ENCODE assay signal across 30 cellular contexts in the genomic region with DNA sequence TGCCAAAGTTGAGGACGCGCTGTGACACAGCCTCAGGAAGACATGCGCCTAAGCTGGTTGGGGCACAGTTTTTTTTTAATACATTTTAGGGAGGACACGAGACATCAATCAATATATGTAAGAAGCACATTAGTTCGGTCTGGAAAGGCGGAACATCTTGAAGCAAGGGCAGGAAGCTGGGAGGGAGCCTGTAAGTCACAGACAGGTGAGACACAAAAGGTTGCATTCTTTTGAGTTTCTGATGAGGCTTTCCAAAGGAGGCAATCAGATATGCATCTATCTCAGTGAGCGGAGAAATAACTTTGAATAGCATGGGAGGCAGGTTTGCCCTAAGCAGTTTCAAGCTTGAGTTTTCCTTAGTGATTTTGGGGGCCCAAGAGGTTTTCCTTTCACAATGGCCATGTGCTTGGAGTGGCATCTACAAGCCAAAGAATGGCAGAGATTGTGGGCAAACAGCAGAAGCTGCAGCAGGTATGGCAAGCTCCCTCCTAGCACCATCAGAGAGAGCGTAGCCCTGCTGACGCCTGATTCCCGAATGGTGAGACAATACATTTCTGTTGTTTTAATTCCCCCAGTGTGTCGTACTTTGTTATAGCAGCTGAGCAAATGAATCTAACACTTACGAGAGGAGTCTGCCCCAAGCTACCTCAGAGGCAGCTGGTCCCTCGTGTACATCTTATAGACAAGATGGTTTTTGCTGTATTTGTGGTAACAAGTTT.
DNase-seq lines count a peak whose midpoint lies in the region; ATAC-seq and TF ChIP-seq lines count a peak whose summit lies in the region.
"Had no signal": no experiment of that assay in that cellular context is flagged by ENCODE, and none has a peak within 500 bp of the region (broad histone marks: within the 10 kb centered on the region; RNA-seq: fewer than 3 reads in every experiment).

No MANE protein-coding gene starts in this region.

- POLR2A ChIA-PET in GM10248 (lab: Yijun Ruan, JAX), result no interaction called here

- H3K4ac ChIP-seq in neuronal stem cell (ENCODE audit: low read length), result no peak overlapping the region

- no peak overlapping the region for H3K9ac ChIP-seq in neuronal stem cell (ENCODE audit: low read depth, low read length, poor library complexity)

- TF ChIP-seq CTCF in GM10248 (IDR thresholded peaks at IDR 0.05; ENCODE audit: control extremely low read depth, extremely low read depth, low read depth, missing control alignments), result no peak

- no peak overlapping the region for H3K23ac ChIP-seq in neuronal stem cell (ENCODE audit: low read depth, low read length, poor library complexity)

- no peak overlapping the region for H3K14ac ChIP-seq in neuronal stem cell (ENCODE audit: low read length)

- no peak for ATAC-seq in GM21717 (IDR thresholded peaks at IDR 0.05; ENCODE audit: unreplicated experiment)
- ATAC-seq: activated CD4-positive, CD25-positive, alpha-beta regulatory T cell treated with anti-CD3 and anti-CD28 coated beads, Interleukin-2, amount 50 U/mL, for 24 hours; heart right ventricle; lower lobe of right lung; pancreas; stimulated activated memory B cell treated with anti-CD40 and anti-IgM and Interleukin-4, amounts not matched to agents 10 μg/mL and 1 μg/mL and 100 μg/mL, for 72 hours had no signal

- H3K79me1 ChIP-seq in neuronal stem cell (ENCODE audit: low read depth, low read length), result no peaks in the 10 kb centered on the region

- H4K91ac ChIP-seq in neuronal stem cell (ENCODE audit: low read depth, low read length, poor library complexity), result no peak overlapping the region

- no peaks in the 10 kb centered on the region for H3K4me1 ChIP-seq in neuronal stem cell (ENCODE audit: control insufficient read depth in 2 of 2, insufficient read depth in 1 of 2, low read depth in 1 of 2, low read length in 2 of 2)
- H3K4me1 ChIP-seq: heart right ventricle, lower lobe of right lung, pancreas, Peyer's patch, upper lobe of left lung had no signal

- no peak overlapping the region for H3K4me3 ChIP-seq in neuronal stem cell (ENCODE audit: low read length in 2 of 2)
- H3K4me3 ChIP-seq: heart right ventricle, lower lobe of right lung, pancreas, Peyer's patch, SK-N-MC, skin epidermis, upper lobe of left lung had no signal

- no peak overlapping the region for H2BK15ac ChIP-seq in neuronal stem cell (ENCODE audit: low read length)

- no peaks in the 10 kb centered on the region for H3K36me3 ChIP-seq in neuronal stem cell (replicated peaks in 1 of 2; ENCODE audit: control insufficient read depth in 2 of 2, insufficient read depth in 2 of 2, low read length in 2 of 2)
- H3K36me3 ChIP-seq: heart right ventricle, lower lobe of right lung, pancreas, Peyer's patch, upper lobe of left lung had no signal

- CTCF ChIA-PET in GM10248 (lab: Yijun Ruan, JAX), result no interaction called here

- peak overlapping the region; percentile 44 for H3K27ac ChIP-seq in epithelial cell of prostate
- no peak overlapping the region for H3K27ac ChIP-seq in neuronal stem cell (replicated peaks; ENCODE audit: low read length)
- H3K27ac ChIP-seq: 22Rv1, C4-2B, heart right ventricle, lower lobe of right lung, pancreas, Peyer's patch, SK-N-MC, upper lobe of left lung had no signal

- no peak overlapping the region for H2AK5ac ChIP-seq in neuronal stem cell (ENCODE audit: low read depth, low read length)

- no peak overlapping the region for H2BK5ac ChIP-seq in neuronal stem cell (ENCODE audit: low read length)

- peak; percentile 13 for DNase-seq in DMS53 (lab: John Stamatoyannopoulos, UW)
- DNase-seq in DMS53 treated with DMSO at 0.1 percent for 48 hours (lab: John Stamatoyannopoulos, UW; ENCODE audit: unreplicated experiment), result no peak
- DNase-seq in NCI-H1930 (lab: John Stamatoyannopoulos, UW), result peak; percentile 36 to 48
- DNase-seq in epithelial cell of prostate (ENCODE audit: low read depth, low spot score), result no peak
- DNase-seq in neuronal stem cell (ENCODE audit: low spot score), result no peak
- DNase-seq in GM10248 (ENCODE audit: extremely low spot score), result no peak
- DNase-seq in activated CD8-positive, alpha-beta memory T cell treated with anti-CD3 and anti-CD28 coated beads, Interleukin-2, amount 50 U/mL, for 4 hours, result no peak
- DNase-seq: activated CD4-positive, alpha-beta T cell treated with anti-CD3 and anti-CD28 coated beads, Interleukin-2, amount 50 U/mL, for 48 hours; activated naive CD4-positive, alpha-beta T cell treated with anti-CD3 and anti-CD28 coated beads for 36 hours; central memory CD4-positive, alpha-beta T cell; cortex of kidney; DND-41; foreskin melanocyte; heart right ventricle; lower lobe of right lung; NCI-H1436; NCI-H524 treated with DMSO at 0.1 percent for 48 hours; nephron progenitor cell; pancreas; Peyer's patch; retina; substantia nigra; upper lobe of left lung had no signal

- WGBS in neuronal stem cell (ENCODE audit: extremely low coverage in 2 of 2, insufficient read length in 2 of 2, insufficient replicate concordance in 1 of 2), 2 donors, result no CpG with 5 or more reads among the region's 13 CpGs

- peaks cover 0 to 5% of the 10 kb centered on the region in 2 donors for H3K9me3 ChIP-seq in neuronal stem cell (replicated peaks in 1 of 2; ENCODE audit: control insufficient read depth in 2 of 2, insufficient read depth in 1 of 2, low read depth in 1 of 2, low read length in 2 of 2)
- H3K9me3 ChIP-seq: lower lobe of right lung, pancreas, Peyer's patch, upper lobe of left lung had no signal

- no peak overlapping the region for H3K4me2 ChIP-seq in neuronal stem cell (ENCODE audit: insufficient read depth, low read length, poor library complexity, severe bottlenecking)

- H2AFZ ChIP-seq in neuronal stem cell (ENCODE audit: low read length), result peak overlapping the region; percentile 6

- no peak overlapping the region for H2BK12ac ChIP-seq in neuronal stem cell (ENCODE audit: low read length)

- H2BK120ac ChIP-seq in neuronal stem cell (ENCODE audit: low read depth, low read length), result no peak overlapping the region

- no peaks in the 10 kb centered on the region for H3K27me3 ChIP-seq in neuronal stem cell (ENCODE audit: control insufficient read depth in 3 of 3, insufficient read depth in 3 of 3, low read depth in 1 of 3, low read length in 3 of 3)
- H3K27me3 ChIP-seq: heart right ventricle, pancreas, Peyer's patch, upper lobe of left lung had no signal

- no peak overlapping the region for H3K18ac ChIP-seq in neuronal stem cell (ENCODE audit: low read length)

- H4K8ac ChIP-seq in neuronal stem cell (ENCODE audit: low read depth, low read length), result no peak overlapping the region

Comparison
In these comparisons a context has a peak if more than half of its experiments do, and no peak if none do; other contexts are left out.
1. DNase-seq: peak in DMS53 (single experiment) and NCI-H1930 (2 of 2); none in DMS53 treated with DMSO at 0.1 percent for 48 hours (single experiment), epithelial cell of prostate (single experiment), neuronal stem cell (single experiment), GM10248 (single experiment) and activated CD8-positive, alpha-beta memory T cell treated with anti-CD3 and anti-CD28 coated beads, Interleukin-2, amount 50 U/mL, for 4 hours (single experiment).